Comparison of ENCODE assay signal across 21 cellular contexts in genomic region chr2:111676423-111676822, GRCh38.
DNase-seq lines count a peak whose midpoint lies in the region; TF ChIP-seq lines count a peak whose summit lies in the region.
"Had no signal": no experiment of that assay in that cellular context is flagged by ENCODE, and none has a peak within 500 bp of the region (broad histone marks: within the 10 kb centered on the region; RNA-seq: fewer than 3 reads in every experiment).

No MANE protein-coding gene starts in this region.

- no peaks in the 10 kb centered on the region for H4K20me1 ChIP-seq in fibroblast of lung (ENCODE audit: control insufficient read depth, extremely low read depth, insufficient read depth, low read length)

- no peak overlapping the region for H3K4me3 ChIP-seq in fibroblast of lung (replicated peaks in 1 of 4; ENCODE audit: control extremely low read depth in 1 of 4, insufficient read depth in 1 of 4, low read depth in 3 of 4, low read length in 4 of 4)
- H3K4me3 ChIP-seq: ascending aorta, cardiac muscle cell, HAP-1, lung, ovary had no signal

- no peaks in the 10 kb centered on the region for H3K36me3 ChIP-seq in fibroblast of lung (ENCODE audit: control insufficient read depth, insufficient read depth, low read length)
- H3K36me3 ChIP-seq: ascending aorta, cardiac muscle cell, HAP-1, ovary, WERI-Rb-1 had no signal

- H3K27ac ChIP-seq in fibroblast of lung (ENCODE audit: insufficient read depth, low read length), result no peak overlapping the region
- H3K27ac ChIP-seq: ascending aorta, cardiac muscle cell, ovary, RWPE1, WERI-Rb-1 had no signal

- no peak overlapping the region for H3K9ac ChIP-seq in fibroblast of lung (ENCODE audit: insufficient read depth, low read length)

- TF ChIP-seq CTCF in fibroblast of lung (conservative IDR thresholded peaks at IDR 0.05 in 1 of 2, IDR thresholded peaks at IDR 0.05 in 1 of 2; ENCODE audit: low read depth in 1 of 2, low read length in 2 of 2), result no peak

- peaks cover 5% of the 10 kb centered on the region for H3K4me1 ChIP-seq in fibroblast of lung (ENCODE audit: control insufficient read depth, extremely low read depth, insufficient read depth, low read length)
- H3K4me1 ChIP-seq: HAP-1 had no signal

- H3K79me2 ChIP-seq in fibroblast of lung (ENCODE audit: control insufficient read depth, insufficient read depth, low read length), result no peaks in the 10 kb centered on the region

- no peak overlapping the region for H2AFZ ChIP-seq in fibroblast of lung (ENCODE audit: low read length)

- peak; percentile 38 for DNase-seq in EH (ENCODE audit: low read depth)
- peak; percentile 77 for DNase-seq in NCI-H2171 treated with DMSO at 0.1 percent for 48 hours (lab: John Stamatoyannopoulos, UW)
- DNase-seq in fibroblast of lung (ENCODE audit: low read depth in 2 of 2), result peak; percentile 34 to 88
- no peak for DNase-seq in mesenteric fat pad (ENCODE audit: low spot score)
- no peak for DNase-seq in Ammon's horn (ENCODE audit: low spot score)
- DNase-seq in germinal center (ENCODE audit: low spot score), result no peak
- DNase-seq in amniotic stem cell (lab: John Stamatoyannopoulos, UW), result no peak
- DNase-seq: activated CD4-positive, alpha-beta T cell treated with anti-CD3 and anti-CD28 coated beads for 48 hours; CD8-positive, alpha-beta memory T cell; cortex of kidney; erythroblast; NCI-H1694; NCI-H510A treated with DMSO at 0.1 percent for 48 hours; ovary; T1000; WERI-Rb-1 had no signal

- no peaks in the 10 kb centered on the region for H3K27me3 ChIP-seq in fibroblast of lung (ENCODE audit: control insufficient read depth, insufficient read depth, low read length)
- H3K27me3 ChIP-seq: ascending aorta, cardiac muscle cell, ovary had no signal

- no peak overlapping the region for H3K4me2 ChIP-seq in fibroblast of lung (ENCODE audit: extremely low read depth, insufficient read depth, low read length)

- H3K9me3 ChIP-seq in fibroblast of lung (ENCODE audit: control insufficient read depth, insufficient read depth, low read depth, low read length), result no peaks in the 10 kb centered on the region
- H3K9me3 ChIP-seq: ascending aorta, HAP-1, ovary had no signal

Comparison
In these comparisons a context has a peak if more than half of its experiments do, and no peak if none do; other contexts are left out.
1. DNase-seq: peak in EH (single experiment), NCI-H2171 treated with DMSO at 0.1 percent for 48 hours (single experiment) and fibroblast of lung (2 of 2); none in mesenteric fat pad (single experiment), Ammon's horn (single experiment), germinal center (single experiment) and amniotic stem cell (single experiment).